21 cellular contexts compared by ENCODE assay signal in genomic region chr7:120445276-120445675, GRCh38.
"Had no signal": no experiment of that assay in that cellular context is flagged by ENCODE, and none has a peak within 500 bp of the region (broad histone marks: within the 10 kb centered on the region; RNA-seq: fewer than 3 reads in every experiment).

No MANE protein-coding gene starts in this region.

- H3K27me3 ChIP-seq: SJSA1 had no signal

- DNase-seq: KBM-7, MV-4-11, NCI-H1048, NCI-H1105, NCI-H1417, NCI-H1436 treated with DMSO at 0.1 percent for 48 hours, NCI-H1694 treated with DMSO at 0.1 percent for 48 hours, NCI-H1930, NCI-H2081, NCI-H2107, NCI-H226, NCI-H446, NCI-H510A treated with DMSO at 0.1 percent for 48 hours, NCI-H526 treated with DMSO at 0.1 percent for 48 hours, NCI-H748 treated with DMSO at 0.1 percent for 48 hours, Right ventricle myocardium superior, RPMI8226, SIG-M5 had no signal

- H3K9me3 ChIP-seq: SJSA1 had no signal

- H3K4me3 ChIP-seq: SJSA1, SK-N-MC had no signal

- H3K27ac ChIP-seq: HL-60, SJSA1, SK-N-MC had no signal

- H3K4me1 ChIP-seq: SJSA1 had no signal

- H3K36me3 ChIP-seq: SJSA1 had no signal
